17 cellular contexts compared by ENCODE assay signal in genomic region chr1:38239258-38239657, GRCh38.
DNase-seq lines count a peak whose midpoint lies in the region; ATAC-seq and TF ChIP-seq lines count a peak whose summit lies in the region.
"Had no signal": no experiment of that assay in that cellular context is flagged by ENCODE, and none has a peak within 500 bp of the region (broad histone marks: within the 10 kb centered on the region; RNA-seq: fewer than 3 reads in every experiment).

No MANE protein-coding gene starts in this region.

- 0 out of 2 replicates have a peak, but pooled peaks cover 3% of the 10 kb centered on the region for H3K9me2 ChIP-seq in GM23338 (ENCODE audit: insufficient read depth)

- H3K36me3 ChIP-seq in GM23338 (ENCODE audit: insufficient read depth), result no peaks in the 10 kb centered on the region
- H3K36me3 ChIP-seq in endodermal cell (ENCODE audit: control insufficient read depth, insufficient read depth, low read length), result no peaks in the 10 kb centered on the region
- no peaks in the 10 kb centered on the region for H3K36me3 ChIP-seq in right lobe of liver
- H3K36me3 ChIP-seq in MG63, result no peaks in the 10 kb centered on the region

- 60 to 81% methylated on average over 4 to 7 of the region's 7 CpGs for WGBS in endodermal cell (ENCODE audit: insufficient coverage in 1 of 2, insufficient read length in 1 of 2), 2 experiments
- no CpG with 5 or more reads among the region's 7 CpGs for WGBS in right lobe of liver (ENCODE audit: insufficient coverage, low coverage, low lambda C conversion rate, missing lambda C conversion rate)

- intact Hi-C loops in right lobe of liver (cut with DNase I), result no loop called here

- H3K27me3 Mint-ChIP-seq in GM23338 (ENCODE audit: insufficient read depth, low read depth, poor library complexity), result peaks cover 8% of the 10 kb centered on the region
- H3K27me3 Mint-ChIP-seq in endodermal cell (ENCODE audit: insufficient read depth), result peaks cover 14% of the 10 kb centered on the region

- H3K9ac ChIP-seq in endodermal cell (ENCODE audit: extremely low read depth, low read length, poor library complexity, severe bottlenecking), result no peak overlapping the region
- H3K9ac ChIP-seq: GM23248 had no signal

- no peaks in the 10 kb centered on the region for H3K27me3 ChIP-seq in GM23338 (ENCODE audit: insufficient read depth)
- H3K27me3 ChIP-seq in endodermal cell (ENCODE audit: control insufficient read depth, insufficient read depth, low read length, poor library complexity, severe bottlenecking), result peaks cover 13% of the 10 kb centered on the region
- no peaks in the 10 kb centered on the region for H3K27me3 ChIP-seq in right lobe of liver
- H3K27me3 ChIP-seq in MG63, result no peaks in the 10 kb centered on the region

- no peak for TF ChIP-seq POLR2A in right lobe of liver (IDR thresholded peaks at IDR 0.05)

- H4K20me1 ChIP-seq in GM23338 (replicated peaks; ENCODE audit: insufficient read depth), result no peaks in the 10 kb centered on the region

- no peak overlapping the region for H3K4me2 ChIP-seq in GM23338

- H3K4me3 Mint-ChIP-seq in GM23338, result no peak overlapping the region
- H3K4me3 Mint-ChIP-seq in endodermal cell, result no peak overlapping the region
- H3K4me3 Mint-ChIP-seq: B cell; CD4-positive, alpha-beta T cell; H9 had no signal

- H3K27ac ChIP-seq in GM23338 (ENCODE audit: low read depth), result no peak overlapping the region
- peak overlapping the region; percentile 49 for H3K27ac ChIP-seq in endodermal cell (ENCODE audit: low read depth, low read length)
- no peak overlapping the region for H3K27ac ChIP-seq in right lobe of liver
- H3K27ac ChIP-seq: GM23248, HL-60 had no signal

- H3K79me2 ChIP-seq in GM23338 (replicated peaks; ENCODE audit: insufficient read depth), result no peaks in the 10 kb centered on the region

- DNase-seq in DMS 273 (lab: John Stamatoyannopoulos, UW; ENCODE audit: unreplicated experiment) (peak; percentile 95), GM23338 (ENCODE audit: low spot score) (no peak), NCI-H524 treated with DMSO at 0.1 percent for 48 hours (lab: John Stamatoyannopoulos, UW) (peak; percentile 13), endodermal cell (no peak), right lobe of liver (no peak), MG63 (no peak), HuH-7.5 (ENCODE audit: low spot score) (no peak)
- DNase-seq: C1 segment of cervical spinal cord; Calu3; CD4-positive, alpha-beta T cell; DND-41; GF-D8; GM23248; H9 had no signal

- H2AFZ ChIP-seq in GM23338, result no peak overlapping the region
- H2AFZ ChIP-seq: GM23248 had no signal

- H3K27ac Mint-ChIP-seq in GM23338 (no peak overlapping the region), endodermal cell (no peak overlapping the region)
- H3K27ac Mint-ChIP-seq: B cell; CD4-positive, alpha-beta T cell; H9 had no signal

- H3K4me1 ChIP-seq in GM23338 (ENCODE audit: insufficient read depth), result peaks cover 16% of the 10 kb centered on the region
- no peaks in the 10 kb centered on the region for H3K4me1 ChIP-seq in endodermal cell (ENCODE audit: control insufficient read depth, insufficient read depth, low read length)
- H3K4me1 ChIP-seq in right lobe of liver, result no peaks in the 10 kb centered on the region

- no peak for TF ChIP-seq CTCF in GM23338 (conservative IDR thresholded peaks at IDR 0.05; ENCODE audit: low read depth in 2 of 2)
- no peak for TF ChIP-seq CTCF in endodermal cell (conservative IDR thresholded peaks at IDR 0.05)
- TF ChIP-seq CTCF in right lobe of liver (IDR thresholded peaks at IDR 0.05), result no peak

- H3K4me1 Mint-ChIP-seq in GM23338 (peaks cover 15% of the 10 kb centered on the region), endodermal cell (peaks cover 15% of the 10 kb centered on the region)
- H3K4me1 Mint-ChIP-seq: B cell had no signal

- H3K4me3 ChIP-seq in GM23338 (no peak overlapping the region), endodermal cell (ENCODE audit: low read length) (no peak overlapping the region), right lobe of liver (no peak overlapping the region), MG63 (no peak overlapping the region)
- H3K4me3 ChIP-seq: GM23248, K562 had no signal

- ATAC-seq in GM23338 (peak; percentile 25; the same call in 2 of the 3 replicates), right lobe of liver (no peak)
- ATAC-seq: K562 had no signal

- no peaks in the 10 kb centered on the region for H3K9me3 Mint-ChIP-seq in GM23338
- no peaks in the 10 kb centered on the region for H3K9me3 Mint-ChIP-seq in endodermal cell
- H3K9me3 Mint-ChIP-seq: CD4-positive, alpha-beta T cell; H9 had no signal

- no peaks in the 10 kb centered on the region for H3F3A ChIP-seq in GM23338 (replicated peaks; ENCODE audit: low read depth)

- H3K36me3 Mint-ChIP-seq in GM23338 (ENCODE audit: low read depth) (no peaks in the 10 kb centered on the region; the same call in 2 of the 3 replicates), endodermal cell (ENCODE audit: low read depth) (no peaks in the 10 kb centered on the region)

- H3K9me3 ChIP-seq in endodermal cell (ENCODE audit: control insufficient read depth, low read length) (no peaks in the 10 kb centered on the region), right lobe of liver (no peaks in the 10 kb centered on the region), MG63 (no peaks in the 10 kb centered on the region)

TF ChIP-seq in GM23338, 12 proteins besides CTCF, POLR2A, EP300 and RAD21 (continues in another document):
- no peak for TF ChIP-seq EZH2phosphoT487 (IDR thresholded peaks at IDR 0.05; ENCODE audit: unreplicated experiment)
- TF ChIP-seq STAT1 (IDR thresholded peaks at IDR 0.05; ENCODE audit: unreplicated experiment), result no peak
- TF ChIP-seq, protein P1, sequence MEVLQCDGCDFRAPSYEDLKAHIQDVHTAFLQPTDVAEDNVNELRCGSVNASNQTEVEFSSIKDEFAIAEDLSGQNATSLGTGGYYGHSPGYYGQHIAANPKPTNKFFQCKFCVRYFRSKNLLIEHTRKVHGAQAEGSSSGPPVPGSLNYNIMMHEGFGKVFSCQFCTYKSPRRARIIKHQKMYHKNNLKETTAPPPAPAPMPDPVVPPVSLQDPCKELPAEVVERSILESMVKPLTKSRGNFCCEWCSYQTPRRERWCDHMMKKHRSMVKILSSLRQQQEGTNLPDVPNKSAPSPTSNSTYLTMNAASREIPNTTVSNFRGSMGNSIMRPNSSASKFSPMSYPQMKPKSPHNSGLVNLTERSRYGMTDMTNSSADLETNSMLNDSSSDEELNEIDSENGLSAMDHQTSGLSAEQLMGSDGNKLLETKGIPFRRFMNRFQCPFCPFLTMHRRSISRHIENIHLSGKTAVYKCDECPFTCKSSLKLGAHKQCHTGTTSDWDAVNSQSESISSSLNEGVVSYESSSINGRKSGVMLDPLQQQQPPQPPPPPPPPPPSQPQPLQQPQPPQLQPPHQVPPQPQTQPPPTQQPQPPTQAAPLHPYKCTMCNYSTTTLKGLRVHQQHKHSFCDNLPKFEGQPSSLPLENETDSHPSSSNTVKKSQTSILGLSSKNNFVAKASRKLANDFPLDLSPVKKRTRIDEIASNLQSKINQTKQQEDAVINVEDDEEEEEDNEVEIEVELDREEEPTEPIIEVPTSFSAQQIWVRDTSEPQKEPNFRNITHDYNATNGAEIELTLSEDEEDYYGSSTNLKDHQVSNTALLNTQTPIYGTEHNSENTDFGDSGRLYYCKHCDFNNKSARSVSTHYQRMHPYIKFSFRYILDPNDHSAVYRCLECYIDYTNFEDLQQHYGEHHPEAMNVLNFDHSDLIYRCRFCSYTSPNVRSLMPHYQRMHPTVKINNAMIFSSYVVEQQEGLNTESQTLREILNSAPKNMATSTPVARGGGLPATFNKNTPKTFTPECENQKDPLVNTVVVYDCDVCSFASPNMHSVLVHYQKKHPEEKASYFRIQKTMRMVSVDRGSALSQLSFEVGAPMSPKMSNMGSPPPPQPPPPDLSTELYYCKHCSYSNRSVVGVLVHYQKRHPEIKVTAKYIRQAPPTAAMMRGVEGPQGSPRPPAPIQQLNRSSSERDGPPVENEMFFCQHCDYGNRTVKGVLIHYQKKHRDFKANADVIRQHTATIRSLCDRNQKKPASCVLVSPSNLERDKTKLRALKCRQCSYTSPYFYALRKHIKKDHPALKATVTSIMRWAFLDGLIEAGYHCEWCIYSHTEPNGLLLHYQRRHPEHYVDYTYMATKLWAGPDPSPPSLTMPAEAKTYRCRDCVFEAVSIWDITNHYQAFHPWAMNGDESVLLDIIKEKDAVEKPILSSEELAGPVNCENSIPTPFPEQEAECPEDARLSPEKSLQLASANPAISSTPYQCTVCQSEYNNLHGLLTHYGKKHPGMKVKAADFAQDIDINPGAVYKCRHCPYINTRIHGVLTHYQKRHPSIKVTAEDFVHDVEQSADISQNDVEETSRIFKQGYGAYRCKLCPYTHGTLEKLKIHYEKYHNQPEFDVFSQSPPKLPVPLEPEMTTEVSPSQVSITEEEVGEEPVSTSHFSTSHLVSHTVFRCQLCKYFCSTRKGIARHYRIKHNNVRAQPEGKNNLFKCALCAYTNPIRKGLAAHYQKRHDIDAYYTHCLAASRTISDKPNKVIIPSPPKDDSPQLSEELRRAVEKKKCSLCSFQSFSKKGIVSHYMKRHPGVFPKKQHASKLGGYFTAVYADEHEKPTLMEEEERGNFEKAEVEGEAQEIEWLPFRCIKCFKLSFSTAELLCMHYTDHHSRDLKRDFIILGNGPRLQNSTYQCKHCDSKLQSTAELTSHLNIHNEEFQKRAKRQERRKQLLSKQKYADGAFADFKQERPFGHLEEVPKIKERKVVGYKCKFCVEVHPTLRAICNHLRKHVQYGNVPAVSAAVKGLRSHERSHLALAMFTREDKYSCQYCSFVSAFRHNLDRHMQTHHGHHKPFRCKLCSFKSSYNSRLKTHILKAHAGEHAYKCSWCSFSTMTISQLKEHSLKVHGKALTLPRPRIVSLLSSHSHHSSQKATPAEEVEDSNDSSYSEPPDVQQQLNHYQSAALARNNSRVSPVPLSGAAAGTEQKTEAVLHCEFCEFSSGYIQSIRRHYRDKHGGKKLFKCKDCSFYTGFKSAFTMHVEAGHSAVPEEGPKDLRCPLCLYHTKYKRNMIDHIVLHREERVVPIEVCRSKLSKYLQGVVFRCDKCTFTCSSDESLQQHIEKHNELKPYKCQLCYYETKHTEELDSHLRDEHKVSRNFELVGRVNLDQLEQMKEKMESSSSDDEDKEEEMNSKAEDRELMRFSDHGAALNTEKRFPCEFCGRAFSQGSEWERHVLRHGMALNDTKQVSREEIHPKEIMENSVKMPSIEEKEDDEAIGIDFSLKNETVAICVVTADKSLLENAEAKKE (CRISPR knock-in tag; IDR thresholded peaks at IDR 0.05), result no peak
- TF ChIP-seq ZNF114 (CRISPR knock-in tag; IDR thresholded peaks at IDR 0.05), result no peak

Comparison
In these comparisons a context has a peak if more than half of its experiments do, and no peak if none do; other contexts are left out.
1. DNase-seq: peak in DMS 273 (single experiment) and NCI-H524 treated with DMSO at 0.1 percent for 48 hours (single experiment); none in GM23338 (single experiment), endodermal cell (single experiment), right lobe of liver (0 of 3), MG63 (single experiment) and HuH-7.5 (single experiment).